23 cellular contexts compared by ENCODE assay signal in the genomic region with DNA sequence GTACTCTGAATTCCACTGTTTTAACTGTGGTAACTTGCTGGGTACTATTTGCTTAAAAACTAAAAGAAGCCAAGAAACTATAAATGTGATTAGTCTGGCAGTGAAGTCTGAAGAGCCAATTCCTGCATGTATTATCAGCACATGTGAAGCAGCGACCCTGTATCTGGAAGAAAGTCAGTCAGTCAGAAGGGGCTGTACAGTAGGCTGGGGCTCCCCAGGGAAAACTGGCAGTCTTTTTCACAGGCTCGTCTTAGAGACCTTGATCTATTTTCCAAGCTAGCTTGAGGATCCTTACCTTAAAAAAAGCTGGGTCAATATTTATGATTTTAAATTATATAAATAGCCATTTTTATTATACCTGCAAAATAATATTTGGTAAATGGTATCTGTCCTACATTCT.
DNase-seq lines count a peak whose midpoint lies in the region; ATAC-seq, FAIRE-seq and TF ChIP-seq lines count a peak whose summit lies in the region.
"Had no signal": no experiment of that assay in that cellular context is flagged by ENCODE, and none has a peak within 500 bp of the region (broad histone marks: within the 10 kb centered on the region; RNA-seq: fewer than 3 reads in every experiment).

No MANE protein-coding gene starts in this region.

- H3K9me3 Mint-ChIP-seq in H9: no peaks in the 10 kb centered on the region
- H3K9me3 Mint-ChIP-seq: CD8-positive, alpha-beta T cell had no signal

- H3K36me3 ChIP-seq in left lung: no peaks in the 10 kb centered on the region
- H3K36me3 ChIP-seq: BLaER1 treated with 17β-estradiol and CSF1 and Interleukin-3, amounts not matched to agents 10 nM and 100 nM had no signal

- H3K56ac ChIP-seq in H9 (ENCODE audit: insufficient read length, low read depth, low read length): no peak overlapping the region

- H4K5ac ChIP-seq in H9 (ENCODE audit: insufficient read length, low read depth, low read length): no peak overlapping the region

- H3K23me2 ChIP-seq in H9 (ENCODE audit: insufficient read length, low read depth, low read length, poor library complexity, severe bottlenecking): no peaks in the 10 kb centered on the region

- H2BK20ac ChIP-seq in H9 (ENCODE audit: low read depth, low read length, poor library complexity, severe bottlenecking): no peak overlapping the region

- H3K14ac ChIP-seq in H9 (ENCODE audit: insufficient read depth, low read length): no peak overlapping the region

- H3K4me2 ChIP-seq in H9 (ENCODE audit: insufficient read depth, insufficient read length, low read length): no peak overlapping the region
- H3K4me2 ChIP-seq: BLaER1 treated with 17β-estradiol and CSF1 and Interleukin-3, amounts not matched to agents 10 nM and 100 nM; KMS-11; PC-9 had no signal

- no CpG with 5 or more reads among the region's 2 CpGs for WGBS in H9 (ENCODE audit: extremely low coverage, insufficient read length, low lambda C conversion rate)

- no peaks in the 10 kb centered on the region for H4K20me1 ChIP-seq in H9 (ENCODE audit: control insufficient read depth, insufficient read depth, insufficient read length)
- H4K20me1 ChIP-seq: BLaER1 treated with 17β-estradiol and CSF1 and Interleukin-3, amounts not matched to agents 10 nM and 100 nM had no signal

- H3K36me3 Mint-ChIP-seq in H9 (ENCODE audit: insufficient read depth in 1 of 3, low read depth in 3 of 3): no peaks in the 10 kb centered on the region

- ATAC-seq in left lung (peak; percentile 54), GM21723 (IDR thresholded peaks at IDR 0.05; ENCODE audit: unreplicated experiment) (no peak)
- ATAC-seq: CD8-positive, alpha-beta T cell; SK-N-SH treated with all-trans-retinoic acid at 6 μM for 48 hours had no signal

- no peak overlapping the region for H2AK5ac ChIP-seq in H9 (ENCODE audit: insufficient read length, low read length)

- FAIRE-seq in GM19239 (lab: Jason Lieb, UNC): peak; percentile 44

- no peaks in the 10 kb centered on the region for H3K27me3 Mint-ChIP-seq in H9 (ENCODE audit: low read depth)

- no peak overlapping the region for H4K8ac ChIP-seq in H9 (replicated peaks; ENCODE audit: insufficient read length, low read depth, low read length)

- H2BK12ac ChIP-seq in H9 (ENCODE audit: insufficient read length, low read depth, low read length): no peak overlapping the region

- H3T11ph ChIP-seq in H9 (ENCODE audit: low read length): no peak overlapping the region

- H3K4me1 ChIP-seq in left lung: no peaks in the 10 kb centered on the region
- H3K4me1 ChIP-seq in H9 (ENCODE audit: insufficient read depth, low read length): no peaks in the 10 kb centered on the region

- no peak overlapping the region for H4K91ac ChIP-seq in H9 (ENCODE audit: insufficient read length, low read depth, low read length)

- DNase-seq in DMS 273 (lab: John Stamatoyannopoulos, UW; ENCODE audit: unreplicated experiment) (peak; percentile 28), DMS 273 treated with DMSO at 0.1 percent for 48 hours (lab: John Stamatoyannopoulos, UW) (no peak), GM19239 (ENCODE audit: insufficient read length, low spot score) (no peak), cerebellar cortex (ENCODE audit: low spot score) (peak; percentile 12), left lung (no peak), H9 (no peak), MV-4-11 (lab: John Stamatoyannopoulos, UW) (no peak)
- DNase-seq: ACHN; CD8-positive, alpha-beta T cell; EL; GOT3; NCI-H1105; NCI-H146; NCI-H2029; NCI-H69; PC-9; SHP77 treated with DMSO at 0.1 percent for 48 hours had no signal

- H3K27ac Mint-ChIP-seq in H9: no peak overlapping the region; a peak in 2 of 7 replicates
- H3K27ac Mint-ChIP-seq: CD8-positive, alpha-beta T cell had no signal

- no peak overlapping the region for H2BK120ac ChIP-seq in H9 (ENCODE audit: low read depth, low read length, poor library complexity, severe bottlenecking)

- intact Hi-C loops in left lung (cut with DNase I): no loop called here

- H3K27me3 ChIP-seq in left lung (no peaks in the 10 kb centered on the region), H9 (ENCODE audit: insufficient read depth, low read length) (no peaks in the 10 kb centered on the region)
- H3K27me3 ChIP-seq: BLaER1 treated with 17β-estradiol and CSF1 and Interleukin-3, amounts not matched to agents 10 nM and 100 nM had no signal

- no peaks in the 10 kb centered on the region for H3K79me2 ChIP-seq in H9 (ENCODE audit: insufficient read depth, low read length)

- H2BK15ac ChIP-seq in H9 (ENCODE audit: low read depth, low read length): no peak overlapping the region

- no peaks in the 10 kb centered on the region for H3K79me1 ChIP-seq in H9 (ENCODE audit: insufficient read depth, low read depth, low read length, poor library complexity, severe bottlenecking)

- no peak overlapping the region for H3K4ac ChIP-seq in H9 (ENCODE audit: low read depth, low read length)

- H3K4me3 Mint-ChIP-seq in H9: no peak overlapping the region
- H3K4me3 Mint-ChIP-seq: CD8-positive, alpha-beta T cell had no signal

- no peak overlapping the region for H2AFZ ChIP-seq in H9 (ENCODE audit: low read length)
- H2AFZ ChIP-seq: PC-9 had no signal

- H3K9me3 ChIP-seq in left lung (no peaks in the 10 kb centered on the region), H9 (ENCODE audit: control insufficient read depth, low read depth, low read length) (no peaks in the 10 kb centered on the region)
- H3K9me3 ChIP-seq: BLaER1 treated with 17β-estradiol and CSF1 and Interleukin-3, amounts not matched to agents 10 nM and 100 nM had no signal

- no peak overlapping the region for H2BK5ac ChIP-seq in H9 (ENCODE audit: insufficient read length, low read length)

- no peak overlapping the region for H3K9ac ChIP-seq in H9 (ENCODE audit: extremely low read depth, insufficient read length, low read length)
- H3K9ac ChIP-seq: BLaER1 treated with 17β-estradiol and CSF1 and Interleukin-3, amounts not matched to agents 10 nM and 100 nM; KMS-11 had no signal

- H3K4me1 Mint-ChIP-seq in H9: no peaks in the 10 kb centered on the region

- no peak overlapping the region for H3K4me3 ChIP-seq in left lung
- H3K4me3 ChIP-seq: BLaER1 treated with 17β-estradiol and CSF1 and Interleukin-3, amounts not matched to agents 10 nM and 100 nM; PC-9 had no signal

- no peak overlapping the region for H3K18ac ChIP-seq in H9 (ENCODE audit: insufficient read length, low read depth, low read length)

- H3K27ac ChIP-seq in left lung (peak overlapping the region in 1 of 2 donors; percentile 20), H9 (ENCODE audit: insufficient read length, low read depth, low read length) (no peak overlapping the region)
- H3K27ac ChIP-seq: 22Rv1; BLaER1 treated with 17β-estradiol and CSF1 and Interleukin-3, amounts not matched to agents 10 nM and 100 nM; KMS-11; PC-9; RWPE1 had no signal

- H3K23ac ChIP-seq in H9 (ENCODE audit: insufficient read length, low read depth, low read length): no peak overlapping the region

- no peak for TF ChIP-seq CTCF in left lung (IDR thresholded peaks at IDR 0.05)
- no peak for TF ChIP-seq CTCF in H9 (conservative IDR thresholded peaks at IDR 0.05)

Comparison
In these comparisons a context has a peak if more than half of its experiments do, and no peak if none do; other contexts are left out.
1. DNase-seq: peak in DMS 273 (single experiment) and cerebellar cortex (single experiment); none in DMS 273 treated with DMSO at 0.1 percent for 48 hours (single experiment), GM19239 (single experiment), left lung (0 of 2), H9 (single experiment) and MV-4-11 (single experiment).